ENCODE assay signal across 1 cellular context in genomic region chr19:12796146-12797071, GRCh38.
TF ChIP-seq lines count a peak whose summit lies in the region.

No MANE protein-coding gene starts in this region.

TF ChIP-seq in HepG2, 621 proteins besides CTCF, POLR2A, EP300 and RAD21 (continued from another document and continues in another):
- TF ChIP-seq HMGXB4 (CRISPR knock-in tag; IDR thresholded peaks at IDR 0.05; ENCODE audit: borderline replicate concordance in 1 of 2, low read depth in 1 of 2) (peak; percentile 77), ELK4 (CRISPR knock-in tag; IDR thresholded peaks at IDR 0.05; ENCODE audit: borderline replicate concordance) (no peak), ZFP41 (CRISPR knock-in tag; IDR thresholded peaks at IDR 0.05; ENCODE audit: borderline replicate concordance) (no peak), MAF1 (CRISPR knock-in tag; IDR thresholded peaks at IDR 0.05; ENCODE audit: borderline replicate concordance) (no peak), IRF2 (CRISPR knock-in tag; IDR thresholded peaks at IDR 0.05) (peak; percentile 67; the same call in 1 of the 2 replicates), ZNF367 (CRISPR knock-in tag; IDR thresholded peaks at IDR 0.05; ENCODE audit: borderline replicate concordance) (no peak), ZC3H4 (CRISPR knock-in tag; IDR thresholded peaks at IDR 0.05; ENCODE audit: borderline replicate concordance) (peak; percentile 16; the same call in 1 of the 2 replicates), ZNF496 (CRISPR knock-in tag; IDR thresholded peaks at IDR 0.05; ENCODE audit: insufficient replicate concordance) (no peak), ZNF605 (CRISPR knock-in tag; IDR thresholded peaks at IDR 0.05) (peak; percentile 67; the same call in 1 of the 2 replicates), MIER2 (CRISPR knock-in tag; IDR thresholded peaks at IDR 0.05) (peak; percentile 55; the same call in 1 of the 2 replicates), ZNF331 (CRISPR knock-in tag; IDR thresholded peaks at IDR 0.05) (peak; percentile 54; the same call in 1 of the 2 replicates), CCDC6 (CRISPR knock-in tag; IDR thresholded peaks at IDR 0.05) (0 out of 2 replicates have a peak, but pooled peaks have one; percentile 39), HIVEP1 (CRISPR knock-in tag; IDR thresholded peaks at IDR 0.05) (no peak; the same call in 1 of the 2 replicates), ZNF607 (CRISPR knock-in tag; IDR thresholded peaks at IDR 0.05; ENCODE audit: borderline replicate concordance) (no peak), ZNF205 (CRISPR knock-in tag; IDR thresholded peaks at IDR 0.05) (peak; percentile 75; the same call in 1 of the 2 replicates), ZNF788 (CRISPR knock-in tag; IDR thresholded peaks at IDR 0.05; ENCODE audit: borderline replicate concordance) (peak; percentile 59), YEATS2 (CRISPR knock-in tag; IDR thresholded peaks at IDR 0.05; ENCODE audit: borderline replicate concordance) (0 out of 2 replicates have a peak, but pooled peaks have one; percentile 27), TRIM24 (CRISPR knock-in tag; IDR thresholded peaks at IDR 0.05) (no peak), MXD4 (CRISPR knock-in tag; IDR thresholded peaks at IDR 0.05) (peak; percentile 30; the same call in 1 of the 2 replicates), MIXL1 (CRISPR knock-in tag; IDR thresholded peaks at IDR 0.05) (0 out of 2 replicates have a peak, but pooled peaks have one; percentile 23), ZNF501 (CRISPR knock-in tag; IDR thresholded peaks at IDR 0.05) (peak; percentile 17; the same call in 1 of the 2 replicates), FOSL2 (CRISPR knock-in tag; IDR thresholded peaks at IDR 0.05) (peak; percentile 49), GMEB1 (CRISPR knock-in tag; IDR thresholded peaks at IDR 0.05; ENCODE audit: borderline replicate concordance) (peak; percentile 48; the same call in 1 of the 2 replicates), TEAD3 (CRISPR knock-in tag; optimal IDR thresholded peaks at IDR 0.05; ENCODE audit: borderline replicate concordance) (peak; percentile 59), ZNF614 (CRISPR knock-in tag; IDR thresholded peaks at IDR 0.05; ENCODE audit: borderline replicate concordance) (peak; percentile 22; the same call in 1 of the 2 replicates), MATR3 (CRISPR knock-in tag; IDR thresholded peaks at IDR 0.05) (no peak), CBFB (CRISPR knock-in tag; IDR thresholded peaks at IDR 0.05) (peak; percentile 45; the same call in 1 of the 2 replicates), GFI1 (CRISPR knock-in tag; IDR thresholded peaks at IDR 0.05; ENCODE audit: borderline replicate concordance) (0 out of 2 replicates have a peak, but pooled peaks have one; percentile 56), SMC3 (IDR thresholded peaks at IDR 0.05; ENCODE audit: low read length) (peak; percentile 99), ZNF296 (CRISPR knock-in tag; conservative IDR thresholded peaks at IDR 0.05) (no peak), NPAS2 (CRISPR knock-in tag; IDR thresholded peaks at IDR 0.05; ENCODE audit: borderline replicate concordance) (no peak), XRCC5 (optimal IDR thresholded peaks at IDR 0.05; ENCODE audit: low read length) (peak; percentile 40), NAIF1 (CRISPR knock-in tag; IDR thresholded peaks at IDR 0.05; ENCODE audit: borderline replicate concordance) (no peak), ZNF574 (CRISPR knock-in tag; IDR thresholded peaks at IDR 0.05) (peak; percentile 51; the same call in 1 of the 2 replicates), ADNP (CRISPR knock-in tag; IDR thresholded peaks at IDR 0.05) (no peak), KLF9 (CRISPR knock-in tag; IDR thresholded peaks at IDR 0.05; ENCODE audit: low read depth) (no peak), SPEN (CRISPR knock-in tag; IDR thresholded peaks at IDR 0.05; ENCODE audit: low read depth) (peak; percentile 60; the same call in 1 of the 2 replicates), ZBTB4 (CRISPR knock-in tag; IDR thresholded peaks at IDR 0.05; ENCODE audit: borderline replicate concordance) (no peak; the same call in 1 of the 2 replicates), ZFX (CRISPR knock-in tag; IDR thresholded peaks at IDR 0.05; ENCODE audit: low read depth) (no peak), ZNF839 (CRISPR knock-in tag; IDR thresholded peaks at IDR 0.05; ENCODE audit: borderline replicate concordance) (no peak), ZBTB25 (CRISPR knock-in tag; IDR thresholded peaks at IDR 0.05) (peak; percentile 78; the same call in 1 of the 2 replicates), ZSCAN25 (CRISPR knock-in tag; IDR thresholded peaks at IDR 0.05) (no peak), ATF2 (CRISPR knock-in tag; IDR thresholded peaks at IDR 0.05) (peak; percentile 48; the same call in 1 of the 2 replicates), FOXA3 (CRISPR knock-in tag; IDR thresholded peaks at IDR 0.05) (0 out of 2 replicates have a peak, but pooled peaks have one; percentile 11), TFE3 (CRISPR knock-in tag; IDR thresholded peaks at IDR 0.05) (0 out of 2 replicates have a peak, but pooled peaks have one; percentile 40), NFYC (CRISPR knock-in tag; IDR thresholded peaks at IDR 0.05) (no peak), ZNF335 (CRISPR knock-in tag; IDR thresholded peaks at IDR 0.05) (0 out of 2 replicates have a peak, but pooled peaks have one; percentile 74), DRAP1 (CRISPR knock-in tag; IDR thresholded peaks at IDR 0.05) (0 out of 2 replicates have a peak, but pooled peaks have one; percentile 34), HMG20A (CRISPR knock-in tag; IDR thresholded peaks at IDR 0.05; ENCODE audit: borderline replicate concordance) (no peak), KLF16 (CRISPR knock-in tag; IDR thresholded peaks at IDR 0.05) (peak in 1 of 2 experiments; percentile 56; a peak in 1 of 4 replicates), ZNF577 (CRISPR knock-in tag; IDR thresholded peaks at IDR 0.05; ENCODE audit: borderline replicate concordance, low read depth) (no peak), GABPA (IDR thresholded peaks at IDR 0.05; ENCODE audit: low read depth, low read length) (no peak), GABPA (CRISPR knock-in tag; IDR thresholded peaks at IDR 0.05; ENCODE audit: low read depth) (peak; percentile 18; the same call in 1 of the 2 replicates), THAP11 (CRISPR knock-in tag; IDR thresholded peaks at IDR 0.05) (peak; percentile 57)
